25 cellular contexts compared by ENCODE assay signal in genomic region chr7:734214-734613, GRCh38.
"Had no signal": no experiment of that assay in that cellular context is flagged by ENCODE, and none has a peak within 500 bp of the region (broad histone marks: within the 10 kb centered on the region; RNA-seq: fewer than 3 reads in every experiment).

No MANE protein-coding gene starts in this region.

- DNase-seq: activated CD4-positive, alpha-beta memory T cell treated with anti-CD3 and anti-CD28 coated beads for 36 hours; activated CD4-positive, alpha-beta T cell treated with anti-CD3 and anti-CD28 coated beads, Interleukin-2, amount 10 ng/mL, durations not matched to agents 7 days and 5 days; activated CD4-positive, CD25-positive, alpha-beta regulatory T cell; activated CD8-positive, alpha-beta memory T cell treated with anti-CD3 and anti-CD28 coated beads for 24 hours; activated naive CD4-positive, alpha-beta T cell treated with Interleukin-2 at 50 U/mL for 16 hours; activated naive CD8-positive, alpha-beta T cell treated with anti-CD3 and anti-CD28 coated beads, Interleukin-2, amount 50 U/mL, for 24 hours; activated T-cell treated with anti-CD3 and anti-CD28 coated beads, Interleukin-2, amount 50 U/mL, for 4 hours; amygdala; Karpas-422; NCI-H1105 treated with DMSO at 0.1 percent for 48 hours; NCI-H1436 treated with DMSO at 0.1 percent for 48 hours; NCI-H187 treated with DMSO at 0.1 percent for 48 hours; NCI-H2081 treated with DMSO at 0.1 percent for 48 hours; NCI-H345; NCI-H510A; NCI-H526 treated with DMSO at 0.1 percent for 48 hours; PC-3; SHP77 treated with DMSO at 0.1 percent for 48 hours; T-cell; T-helper 2 cell; T1000 had no signal

- FAIRE-seq: astrocyte, TTC549 had no signal

- H3K27ac ChIP-seq: VCaP had no signal

- ATAC-seq: activated naive CD4-positive, alpha-beta T cell treated with anti-CD3 and anti-CD28 coated beads, Interleukin-2, amount 50 U/mL, for 72 hours; activated naive CD8-positive, alpha-beta T cell treated with anti-CD3 and anti-CD28 coated beads, Interleukin-2, amount 50 U/mL, for 24 hours; activated T-cell treated with anti-CD3 and anti-CD28 coated beads, Interleukin-2, amount 50 U/mL, for 4 hours; PC-3; T-cell had no signal
